ENCODE assay signal across 1 cellular context in genomic region chr3:190307164-190307545, GRCh38.
A peak's percentile ranks its signal among the peaks of the same experiment; 100 is the strongest.
TF ChIP-seq lines count a peak whose summit lies in the region.

No MANE protein-coding gene starts in this region.

TF ChIP-seq in HepG2, 621 proteins besides CTCF, POLR2A, EP300 and RAD21 (continued from another document and continues in another):
- TF ChIP-seq HNF1A (IDR thresholded peaks at IDR 0.05; ENCODE audit: low read depth) (peak; percentile 65), HNF1A (CRISPR knock-in tag; IDR thresholded peaks at IDR 0.05; ENCODE audit: borderline replicate concordance) (no peak; the same call in 1 of the 2 replicates), CREB1 (IDR thresholded peaks at IDR 0.05) (0 out of 2 replicates have a peak, but pooled peaks have one; percentile 1), CREB1 (CRISPR knock-in tag; IDR thresholded peaks at IDR 0.05) (peak; percentile 73), HOXA7 (CRISPR knock-in tag; IDR thresholded peaks at IDR 0.05) (no peak), NR2F2 (IDR thresholded peaks at IDR 0.05; ENCODE audit: borderline replicate concordance, low read depth) (peak; percentile 90), DBP (CRISPR knock-in tag; IDR thresholded peaks at IDR 0.05; ENCODE audit: not compliant biosample characterization) (no peak), ESRRA (CRISPR knock-in tag; IDR thresholded peaks at IDR 0.05; ENCODE audit: low read depth) (peak; percentile 48; the same call in 1 of the 2 replicates), PHF20 (CRISPR knock-in tag; IDR thresholded peaks at IDR 0.05) (no peak), RXRB (CRISPR knock-in tag; IDR thresholded peaks at IDR 0.05; ENCODE audit: borderline replicate concordance) (peak; percentile 91), THAP8 (CRISPR knock-in tag; IDR thresholded peaks at IDR 0.05; ENCODE audit: borderline replicate concordance) (no peak), MIER3 (CRISPR knock-in tag; IDR thresholded peaks at IDR 0.05; ENCODE audit: borderline replicate concordance) (no peak; the same call in 1 of the 2 replicates), ELF1 (CRISPR knock-in tag; IDR thresholded peaks at IDR 0.05) (no peak), SIN3B (IDR thresholded peaks at IDR 0.05; ENCODE audit: low read length) (no peak), TARDBP (CRISPR knock-in tag; IDR thresholded peaks at IDR 0.05) (peak; percentile 84), PBX2 (CRISPR knock-in tag; IDR thresholded peaks at IDR 0.05) (no peak), MBD4 (IDR thresholded peaks at IDR 0.05; ENCODE audit: borderline replicate concordance, low read length) (peak; percentile 97), CCDC6 (CRISPR knock-in tag; IDR thresholded peaks at IDR 0.05) (no peak), CC2D1A (CRISPR knock-in tag; IDR thresholded peaks at IDR 0.05) (no peak), ATF2 (CRISPR knock-in tag; IDR thresholded peaks at IDR 0.05) (peak; percentile 95), ZNF451 (CRISPR knock-in tag; IDR thresholded peaks at IDR 0.05) (no peak), ZNF33B (CRISPR knock-in tag; IDR thresholded peaks at IDR 0.05) (no peak), SAFB2 (CRISPR knock-in tag; IDR thresholded peaks at IDR 0.05; ENCODE audit: borderline replicate concordance, low read depth) (no peak), ZSCAN29 (CRISPR knock-in tag; conservative IDR thresholded peaks at IDR 0.05) (no peak), PAWR (CRISPR knock-in tag; IDR thresholded peaks at IDR 0.05; ENCODE audit: borderline replicate concordance) (no peak), HDAC2 (CRISPR knock-in tag; IDR thresholded peaks at IDR 0.05) (peak; percentile 89), ZNF670 (CRISPR knock-in tag; IDR thresholded peaks at IDR 0.05; ENCODE audit: borderline replicate concordance) (no peak), MEIS2 (CRISPR knock-in tag; IDR thresholded peaks at IDR 0.05) (0 out of 2 replicates have a peak, but pooled peaks have one; percentile 41), NR2C2 (CRISPR knock-in tag; IDR thresholded peaks at IDR 0.05; ENCODE audit: borderline replicate concordance) (peak; percentile 67; the same call in 1 of the 2 replicates), NR3C1 (CRISPR knock-in tag; IDR thresholded peaks at IDR 0.05) (no peak), E2F5 (CRISPR knock-in tag; conservative IDR thresholded peaks at IDR 0.05) (no peak), EEA1 (CRISPR knock-in tag; IDR thresholded peaks at IDR 0.05; ENCODE audit: borderline replicate concordance) (no peak), ZNF652 (CRISPR knock-in tag; IDR thresholded peaks at IDR 0.05; ENCODE audit: borderline replicate concordance, low read depth) (no peak; the same call in 1 of the 2 replicates), ZNF281 (CRISPR knock-in tag; IDR thresholded peaks at IDR 0.05; ENCODE audit: borderline replicate concordance) (no peak), EHMT2 (IDR thresholded peaks at IDR 0.05; ENCODE audit: borderline replicate concordance, low read depth, low read length) (peak; percentile 82; the same call in 1 of the 2 replicates), DMAP1 (CRISPR knock-in tag; IDR thresholded peaks at IDR 0.05) (no peak; the same call in 1 of the 2 replicates), ZSCAN25 (CRISPR knock-in tag; IDR thresholded peaks at IDR 0.05) (no peak), ZIK1 (CRISPR knock-in tag; IDR thresholded peaks at IDR 0.05; ENCODE audit: borderline replicate concordance, low read depth) (no peak), ZNF609 (CRISPR knock-in tag; IDR thresholded peaks at IDR 0.05; ENCODE audit: borderline replicate concordance) (peak; percentile 86; the same call in 1 of the 2 replicates), CSRNP2 (CRISPR knock-in tag; conservative IDR thresholded peaks at IDR 0.05; ENCODE audit: low read depth) (no peak), ZNF773 (CRISPR knock-in tag; IDR thresholded peaks at IDR 0.05; ENCODE audit: borderline replicate concordance) (no peak), MNT (IDR thresholded peaks at IDR 0.05) (no peak), ZEB1 (IDR thresholded peaks at IDR 0.05; ENCODE audit: insufficient replicate concordance, low read depth) (peak; percentile 86)
